ENCODE assay signal across 17 cellular contexts in the genomic region with DNA sequence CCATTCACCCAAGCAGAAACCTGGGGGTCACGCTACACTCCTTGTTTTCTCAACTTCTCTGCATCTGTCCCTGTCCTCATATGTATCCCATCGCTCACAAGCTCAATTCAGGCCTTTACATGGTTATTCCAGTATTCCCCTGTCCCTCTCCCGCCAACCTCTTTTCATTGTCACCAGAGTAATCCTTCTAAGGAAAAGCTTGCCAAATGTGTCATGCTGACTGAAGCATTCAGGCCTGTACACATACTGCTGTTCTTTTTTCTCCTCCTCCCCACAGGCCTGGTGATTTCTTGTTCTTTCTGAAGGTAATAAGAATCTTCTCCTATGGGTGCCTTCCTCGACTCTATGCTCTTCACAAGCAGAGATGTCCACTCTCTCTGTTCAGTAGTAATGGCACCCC.
DNase-seq lines count a peak whose midpoint lies in the region; ATAC-seq and TF ChIP-seq lines count a peak whose summit lies in the region.
"Had no signal": no experiment of that assay in that cellular context is flagged by ENCODE, and none has a peak within 500 bp of the region (broad histone marks: within the 10 kb centered on the region; RNA-seq: fewer than 3 reads in every experiment).

No MANE protein-coding gene starts in this region.

- no peaks in the 10 kb centered on the region for H3K9me3 ChIP-seq in A673 (ENCODE audit: low read depth, low read length, poor library complexity, severe bottlenecking)
- H3K9me3 ChIP-seq in tibial nerve = no peaks in the 10 kb centered on the region

- no peaks in the 10 kb centered on the region for H3K4me1 Mint-ChIP-seq in HFFc6 (ENCODE audit: low read depth)

- TF ChIP-seq CTCF in A673 (conservative IDR thresholded peaks at IDR 0.05; ENCODE audit: low read depth, low read length) (no peak), HFFc6 (IDR thresholded peaks at IDR 0.05) (no peak), tibial nerve (IDR thresholded peaks at IDR 0.05) (no peak)

- DNase-seq in A673 (ENCODE audit: low spot score) (peak; percentile 10), HFFc6 (peak; percentile 22), cerebellum (ENCODE audit: low spot score) (peak; percentile 17), myocyte (ENCODE audit: low read depth) (peak; percentile 25), tibial nerve (ENCODE audit: low spot score in 2 of 2) (no peak)
- DNase-seq in stimulated activated naive CD4-positive, alpha-beta T cell (lab: John Stamatoyannopoulos, UW) = no peak
- DNase-seq: AML-193; CD4-positive, alpha-beta T cell; DMS79; GDM1; MV-4-11; NCI-H1417 treated with DMSO at 0.1 percent for 48 hours; NCI-H2081; NCI-H524; NK-92 treated with Interleukin-12 subunit alpha and Interleukin-12 subunit beta, amount 100 ng/mL, for 24 hours had no signal

- POLR2A ChIA-PET in A673 (lab: Charles Lee; ENCODE audit: low non-redundant PET) = no interaction called here

- no peaks in the 10 kb centered on the region for H3K36me3 Mint-ChIP-seq in HFFc6 (ENCODE audit: low read depth)

- TF ChIP-seq POLR2A in tibial nerve (IDR thresholded peaks at IDR 0.05) = no peak

- H3K4me3 ChIP-seq in A673 (ENCODE audit: low read depth, low read length, poor library complexity, severe bottlenecking) = no peak overlapping the region
- H3K4me3 ChIP-seq in tibial nerve = no peak overlapping the region

- H3K4me1 ChIP-seq in A673 (ENCODE audit: insufficient read depth, low read length, poor library complexity, severe bottlenecking) (no peaks in the 10 kb centered on the region), tibial nerve (no peaks in the 10 kb centered on the region)

- H3K9me3 Mint-ChIP-seq in HFFc6 = no peaks in the 10 kb centered on the region
- H3K9me3 Mint-ChIP-seq: CD4-positive, alpha-beta T cell had no signal

- ATAC-seq in HG02938 (IDR thresholded peaks at IDR 0.05; ENCODE audit: unreplicated experiment) (no peak), HG02970 (IDR thresholded peaks at IDR 0.05; ENCODE audit: low FRiP score, unreplicated experiment) (no peak)

- no peak overlapping the region for H3K4me3 Mint-ChIP-seq in HFFc6
- H3K4me3 Mint-ChIP-seq: CD4-positive, alpha-beta T cell had no signal

- no peaks in the 10 kb centered on the region for H3K36me3 ChIP-seq in A673 (ENCODE audit: insufficient read depth, low read length, poor library complexity, severe bottlenecking)
- H3K36me3 ChIP-seq in tibial nerve = no peaks in the 10 kb centered on the region

- H3K27ac ChIP-seq in A673 (ENCODE audit: low read depth, low read length, poor library complexity, severe bottlenecking) (no peak overlapping the region), tibial nerve (no peak overlapping the region)

- CTCF ChIA-PET in A673 (lab: Charles Lee) = no interaction called here

- intact Hi-C loops in A673 (cut with micrococcal nuclease; ENCODE audit: unreplicated experiment) = no loop called here

- H3K27me3 ChIP-seq in A673 (replicated peaks; ENCODE audit: insufficient read depth, low read depth, low read length, poor library complexity) = peaks cover 5% of the 10 kb centered on the region
- no peaks in the 10 kb centered on the region for H3K27me3 ChIP-seq in tibial nerve

- TF ChIP-seq EP300 in tibial nerve (IDR thresholded peaks at IDR 0.05) = no peak

- 90 to 92% methylated on average over 4 of the region's 4 CpGs for WGBS in tibial nerve, 2 donors

- H3K27ac Mint-ChIP-seq in HFFc6 = no peak overlapping the region
- H3K27ac Mint-ChIP-seq: CD4-positive, alpha-beta T cell had no signal

- BruUV-seq in A673 (replicated peaks; lab: Mats Ljungman, UMichigan) = no TSS peak

- no peaks in the 10 kb centered on the region for H3K27me3 Mint-ChIP-seq in HFFc6 (ENCODE audit: insufficient read depth)

Comparison
In these comparisons a context has a peak if more than half of its experiments do, and no peak if none do; other contexts are left out.
1. DNase-seq: peak in A673 (single experiment), HFFc6 (single experiment), cerebellum (single experiment) and myocyte (single experiment); none in stimulated activated naive CD4-positive, alpha-beta T cell (0 of 6) and tibial nerve (0 of 2).